8 cellular contexts compared by ENCODE assay signal in the genomic region with DNA sequence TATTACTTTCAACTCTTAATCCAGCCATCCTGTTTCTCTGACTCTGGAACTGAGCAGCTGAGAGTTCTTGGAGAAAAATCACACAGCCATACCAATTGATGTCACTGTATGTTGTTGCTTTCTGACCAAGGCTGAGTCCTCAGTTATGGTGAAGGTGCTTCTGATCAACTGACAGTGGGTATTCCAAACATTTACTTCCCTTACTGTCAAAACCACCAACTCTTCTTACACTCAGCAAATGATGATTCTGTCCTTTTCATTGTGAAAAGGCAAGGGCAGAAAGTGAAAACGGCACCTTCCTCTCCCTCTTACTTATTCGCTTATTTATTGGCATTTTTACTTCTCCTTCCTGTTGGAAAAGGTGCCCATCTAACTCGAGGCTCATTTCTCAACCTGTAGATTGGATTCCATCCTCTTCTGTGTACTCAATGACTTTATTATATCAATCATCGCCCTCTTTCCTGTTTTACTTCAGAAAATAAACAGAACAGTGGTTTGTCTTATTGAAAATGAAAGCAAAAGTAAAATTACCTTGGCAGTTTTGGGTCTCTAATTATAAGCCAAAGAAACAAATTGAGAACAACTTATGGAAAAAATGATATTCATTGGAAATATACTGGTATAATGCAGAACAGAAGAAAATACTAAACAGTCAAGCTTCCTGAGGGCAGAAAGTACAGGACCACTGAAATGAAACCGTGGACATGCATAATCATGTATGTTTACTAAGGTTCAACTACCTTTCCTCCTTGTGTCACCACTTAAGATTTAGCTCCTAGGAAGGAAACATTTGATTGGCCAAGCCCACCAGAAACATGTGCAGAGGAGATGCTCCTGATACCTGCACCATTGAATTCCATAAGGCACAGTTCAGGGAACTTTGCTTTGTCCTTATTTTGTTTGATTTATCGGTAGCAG.
DNase-seq lines count a peak whose midpoint lies in the region; ATAC-seq, FAIRE-seq and TF ChIP-seq lines count a peak whose summit lies in the region.

No MANE protein-coding gene starts in this region.

- no peaks in the 10 kb centered on the region for H3K79me2 ChIP-seq in K562 (ENCODE audit: control insufficient read depth, insufficient read depth, low read length)

- no peaks in the 10 kb centered on the region for H3K9me3 ChIP-seq in K562 (replicated peaks; ENCODE audit: control insufficient read depth, insufficient read depth, low read depth, low read length)
- no peaks in the 10 kb centered on the region for H3K9me3 ChIP-seq in mesenchymal stem cell (ENCODE audit: control insufficient read depth, low read length)

- no peak overlapping the region for H2AK5ac ChIP-seq in mesenchymal stem cell (ENCODE audit: low read length, severe bottlenecking)

- peak overlapping the region in 1 of 2 experiments; percentile 51 for H3K4ac ChIP-seq in mesenchymal stem cell (ENCODE audit: low read depth in 1 of 2, low read length in 2 of 2)

- no peak overlapping the region for H3K14ac ChIP-seq in mesenchymal stem cell (ENCODE audit: low read length in 2 of 2)

- CTCF ChIA-PET in K562 (lab: Yijun Ruan, JAX; ENCODE audit: low intra/inter-chr PET ratio) = interaction anchor here (0.5 to 4.1 kb wide), 3 partner anchors 27 to 127 kb away, joined by 3 to 53 read pairs (median 5); no protein-coding TSS in a partner anchor

- FAIRE-seq in GM19239 (lab: Jason Lieb, UNC) (peak; percentile 84), K562 (lab: Jason Lieb, UNC) (peak; percentile 44), RCC 7860 (lab: Jason Lieb, UNC) (no peak)

- H3K4me3 ChIP-seq in K562 (peak overlapping the region; percentile 22), mesenchymal stem cell (ENCODE audit: insufficient read depth in 1 of 2, low read depth in 1 of 2, low read length in 2 of 2) (peak overlapping the region in 1 of 2 experiments; percentile 70)

- POLR2A ChIA-PET in K562 (lab: Yijun Ruan, JAX) = interaction anchor here (1.0 kb wide), 2 partner anchors 13 to 120 kb away, joined by 3 to 4 read pairs; no protein-coding TSS in a partner anchor

- no peak for TF ChIP-seq POLR2A in K562 (conservative IDR thresholded peaks at IDR 0.05)

- H4K20me1 ChIP-seq in K562 (replicated peaks; ENCODE audit: control insufficient read depth, insufficient read depth, low read length) = no peaks in the 10 kb centered on the region

- WGBS in K562 (ENCODE audit: insufficient coverage, low coverage, missing lambda C conversion rate) = 20% methylated on average over 6 of the region's 6 CpGs
- WGBS in mesenchymal stem cell = 77% methylated on average over 4 of the region's 6 CpGs

- no peak overlapping the region for H3K18ac ChIP-seq in mesenchymal stem cell (ENCODE audit: low read depth in 1 of 2, low read length in 2 of 2)

- H2AFZ ChIP-seq in K562 (ENCODE audit: low read depth, low read length) = peak overlapping the region; percentile 95
- H2AFZ ChIP-seq in mesenchymal stem cell (ENCODE audit: low read depth, low read length) = peak overlapping the region; percentile 53

- no peaks in the 10 kb centered on the region for H3K9me1 ChIP-seq in K562 (ENCODE audit: control insufficient read depth, insufficient read depth, low read length)

- H3K23ac ChIP-seq in mesenchymal stem cell (ENCODE audit: low read length in 2 of 2) = no peak overlapping the region

- H2BK15ac ChIP-seq in mesenchymal stem cell (ENCODE audit: low read depth, poor library complexity, severe bottlenecking) = no peak overlapping the region

- H3K27me3 ChIP-seq in K562 (ENCODE audit: control insufficient read depth in 2 of 2, insufficient read depth in 2 of 2, low read length in 2 of 2) = no peaks in the 10 kb centered on the region
- H3K27me3 ChIP-seq in mesenchymal stem cell (ENCODE audit: control insufficient read depth in 1 of 2, insufficient read depth in 1 of 2, low read length in 2 of 2) = no peaks in the 10 kb centered on the region

- no TSS peak for BruUV-seq in K562 (replicated peaks; lab: Mats Ljungman, UMichigan)

- TF ChIP-seq EP300 in K562 (IDR thresholded peaks at IDR 0.05; ENCODE audit: low read length) = no peak

- ATAC-seq in HG03565 (IDR thresholded peaks at IDR 0.05; ENCODE audit: unreplicated experiment) (peak; percentile 7), K562 (peak; percentile 63), HG03460 (IDR thresholded peaks at IDR 0.05; ENCODE audit: unreplicated experiment) (no peak)

- no peak overlapping the region for H2BK5ac ChIP-seq in mesenchymal stem cell (ENCODE audit: low read depth, low read length, poor library complexity, severe bottlenecking)

- no peak for TF ChIP-seq RAD21 in K562 (CRISPR knock-in tag; conservative IDR thresholded peaks at IDR 0.05 in 1 of 2, IDR thresholded peaks at IDR 0.05 in 1 of 2)

- H3K4me1 ChIP-seq in K562 (replicated peaks in 1 of 2; ENCODE audit: control insufficient read depth in 2 of 2, insufficient read depth in 2 of 2, low read length in 2 of 2) (peaks cover 3 to 17% of the 10 kb centered on the region in 2 experiments; a peak in 3 of 5 replicates), mesenchymal stem cell (ENCODE audit: control insufficient read depth, insufficient read depth, low read depth, low read length) (peaks cover under 1% of the 10 kb centered on the region)

- peak overlapping the region; percentile 65 for H4K8ac ChIP-seq in mesenchymal stem cell (ENCODE audit: low read length)

- TF ChIP-seq CTCF in K562 (IDR thresholded peaks at IDR 0.05 in 2 of 3, conservative IDR thresholded peaks at IDR 0.05 in 1 of 3; ENCODE audit: insufficient read depth in 2 of 3, low read depth in 1 of 3, low read length in 3 of 3) = no peak
- TF ChIP-seq CTCF in GM10266 (IDR thresholded peaks at IDR 0.05; ENCODE audit: control insufficient read depth, insufficient read depth, low read depth, missing control alignments) = no peak

- H4K91ac ChIP-seq in mesenchymal stem cell (ENCODE audit: low read length) = no peak overlapping the region

- H3K9ac ChIP-seq in K562 (ENCODE audit: insufficient read depth in 1 of 2, low read depth in 2 of 2, low read length in 2 of 2) (peak overlapping the region; percentile 50 to 53; a peak in 3 of 4 replicates), mesenchymal stem cell (ENCODE audit: low read length) (peak overlapping the region; percentile 72)

- H3K36me3 ChIP-seq in K562 (ENCODE audit: control insufficient read depth, insufficient read depth, low read length) (no peaks in the 10 kb centered on the region), mesenchymal stem cell (ENCODE audit: control insufficient read depth in 1 of 2, insufficient read depth in 2 of 2, low read depth in 1 of 2, low read length in 2 of 2) (no peaks in the 10 kb centered on the region)

- intact Hi-C loops in K562 (cut with micrococcal nuclease) = loop anchor here (2.0 to 5.0 kb wide), 3 partner anchors 78 to 196 kb away; partner anchors contain the start of gene CHD1

- H3K27ac ChIP-seq in K562 (ENCODE audit: extremely low read depth, low read depth, low read length) (peak overlapping the region; percentile 58; the same call in 2 of the 3 replicates), mesenchymal stem cell (ENCODE audit: low read length, poor library complexity, severe bottlenecking) (peak overlapping the region; percentile 17)

- peak overlapping the region in 1 of 2 experiments; percentile 84 for H2BK12ac ChIP-seq in mesenchymal stem cell (ENCODE audit: low read length in 2 of 2)

- no peak for DNase-seq in GM19239 (ENCODE audit: insufficient read length, low spot score)
- peak in 2 of 4 experiments; percentile 27 to 45 for DNase-seq in K562 (ENCODE audit: extremely low read depth in 1 of 4, low spot score in 3 of 4)
- DNase-seq in mesenchymal stem cell = peak; percentile 36
- no peak for DNase-seq in NCI-H2196 treated with DMSO at 0.1 percent for 48 hours (lab: John Stamatoyannopoulos, UW; ENCODE audit: unreplicated experiment)
- DNase-seq in RCC 7860 (ENCODE audit: low spot score) = no peak
- DNase-seq in GM10266 (ENCODE audit: extremely low spot score) = no peak

- in situ Hi-C loops in K562 (cut with MboI) = loop anchor here (5.0 to 25.0 kb wide), 2 partner anchors 131 to 1846 kb away; partner anchors contain the start of gene RIOK2

- peak overlapping the region; percentile 75 for H3K4me2 ChIP-seq in K562 (ENCODE audit: insufficient read depth, low read length)
- peak overlapping the region; percentile 39 for H3K4me2 ChIP-seq in mesenchymal stem cell (ENCODE audit: low read length, poor library complexity, severe bottlenecking)

- no peaks in the 10 kb centered on the region for H3K79me1 ChIP-seq in mesenchymal stem cell (replicated peaks; ENCODE audit: low read length, poor library complexity, severe bottlenecking)

- no peak overlapping the region for H2BK120ac ChIP-seq in mesenchymal stem cell (ENCODE audit: low read depth, low read length)

TF ChIP-seq in K562, 482 proteins besides CTCF, POLR2A, EP300 and RAD21 (continues in another document):
- no peak for TF ChIP-seq ZBTB33 (CRISPR knock-in tag; IDR thresholded peaks at IDR 0.05)
- no peak for TF ChIP-seq ZNF830 (CRISPR knock-in tag; IDR thresholded peaks at IDR 0.05)
- TF ChIP-seq ARHGAP35 (IDR thresholded peaks at IDR 0.05; ENCODE audit: partially characterized antibody) = no peak
- no peak for TF ChIP-seq MCM5 (IDR thresholded peaks at IDR 0.05; ENCODE audit: low read depth)
- TF ChIP-seq POLR2AphosphoS2 (IDR thresholded peaks at IDR 0.05; ENCODE audit: low read length) = no peak
